In genomic region chr15:45387379-45388007, GRCh38 we compare ENCODE assay signal across 2 cellular contexts.
TF ChIP-seq lines count a peak whose summit lies in the region.

No MANE protein-coding gene starts in this region.

TF ChIP-seq in liver, 16 proteins besides CTCF, POLR2A, EP300 and RAD21:
- peak in 1 of 2 donors; percentile 38 for TF ChIP-seq EGR1 (IDR thresholded peaks at IDR 0.05; ENCODE audit: low read depth in 2 of 2)
- peak; percentile 99 for TF ChIP-seq FOXA2 (IDR thresholded peaks at IDR 0.05)
- TF ChIP-seq ZBTB33 (IDR thresholded peaks at IDR 0.05): peak; percentile 91
- peak; percentile 94 to 96 for TF ChIP-seq HNF4A (conservative IDR thresholded peaks at IDR 0.05)
- peak; percentile 100 for TF ChIP-seq FOXA1 (IDR thresholded peaks at IDR 0.05)
- no peak for TF ChIP-seq NR2F2 (IDR thresholded peaks at IDR 0.05)
- peak; percentile 82 for TF ChIP-seq MAX (IDR thresholded peaks at IDR 0.05)
- TF ChIP-seq REST (IDR thresholded peaks at IDR 0.05): peak; percentile 46
- peak; percentile 60 for TF ChIP-seq ATF3 (IDR thresholded peaks at IDR 0.05)
- peak; percentile 65 for TF ChIP-seq TAF1 (conservative IDR thresholded peaks at IDR 0.05)
- peak; percentile 83 for TF ChIP-seq HNF4G (IDR thresholded peaks at IDR 0.05)
- TF ChIP-seq GABPA (IDR thresholded peaks at IDR 0.05 in 1 of 2, conservative IDR thresholded peaks at IDR 0.05 in 1 of 2): peak in 1 of 2 donors; percentile 54
- peak; percentile 85 for TF ChIP-seq YY1 (IDR thresholded peaks at IDR 0.05)
- TF ChIP-seq SP1 (IDR thresholded peaks at IDR 0.05): peak; percentile 94
- TF ChIP-seq RXRA (IDR thresholded peaks at IDR 0.05): peak; percentile 84 to 91
- peak; percentile 83 to 87 for TF ChIP-seq JUND (IDR thresholded peaks at IDR 0.05)
TF ChIP-seq in liver: peak in this region for 15.

TF ChIP-seq in HEK293T, 16 proteins besides CTCF, POLR2A, EP300 and RAD21:
- TF ChIP-seq FOXK2 (IDR thresholded peaks at IDR 0.05) (no peak), NFRKB (IDR thresholded peaks at IDR 0.05) (no peak), SP1 (IDR thresholded peaks at IDR 0.05) (no peak), PKNOX1 (IDR thresholded peaks at IDR 0.05) (no peak), FOXA1 (IDR thresholded peaks at IDR 0.05) (no peak), BHLHE40 (IDR thresholded peaks at IDR 0.05; ENCODE audit: borderline replicate concordance) (no peak), CTBP1 (IDR thresholded peaks at IDR 0.05; ENCODE audit: borderline replicate concordance) (no peak), FOXM1 (IDR thresholded peaks at IDR 0.05; ENCODE audit: borderline replicate concordance) (no peak), L3MBTL2 (conservative IDR thresholded peaks at IDR 0.05) (no peak), ARNT (IDR thresholded peaks at IDR 0.05) (no peak), LEF1 (IDR thresholded peaks at IDR 0.05; ENCODE audit: borderline replicate concordance) (no peak), SUZ12 (IDR thresholded peaks at IDR 0.05) (no peak), HDGF (IDR thresholded peaks at IDR 0.05; ENCODE audit: borderline replicate concordance) (no peak)
TF ChIP-seq in HEK293T: peak in this region for 0.
